In genomic region chr16:86569843-86570447, GRCh38 we compare ENCODE assay signal across 18 cellular contexts. TPM values are rescaled to one million over a fixed set of nuclear protein-coding genes. Genes with fewer than 3 reads are reported as not detected.
DNase-seq lines count a peak whose midpoint lies in the region; ATAC-seq and TF ChIP-seq lines count a peak whose summit lies in the region.
"Had no signal": no experiment of that assay in that cellular context is flagged by ENCODE, and none has a peak within 500 bp of the region (broad histone marks: within the 10 kb centered on the region; RNA-seq: fewer than 3 reads in every experiment).

No MANE protein-coding gene starts in this region.

- peak overlapping the region; percentile 69 for H3K4me3 ChIP-seq in left ventricle myocardium inferior
- peak overlapping the region; percentile 37 for H3K4me3 ChIP-seq in right cardiac atrium (ENCODE audit: low read length)
- peak overlapping the region; percentile 30 to 60 (median 46) for H3K4me3 ChIP-seq in tibial nerve
- no peak overlapping the region for H3K4me3 ChIP-seq in upper lobe of left lung
- H3K4me3 ChIP-seq: skin epidermis had no signal

- H3K27ac ChIP-seq in left ventricle myocardium inferior (replicated peaks): peak overlapping the region; percentile 88
- H3K27ac ChIP-seq in right cardiac atrium (ENCODE audit: low read length): no peak overlapping the region
- H3K27ac ChIP-seq in tibial nerve: peak overlapping the region; percentile 5 to 80 (median 54)
- no peak overlapping the region for H3K27ac ChIP-seq in upper lobe of left lung
- H3K27ac ChIP-seq: HL-60, skin epidermis had no signal

- H3K36me3 ChIP-seq in left ventricle myocardium inferior (no peaks in the 10 kb centered on the region), tibial nerve (no peaks in the 10 kb centered on the region), upper lobe of left lung (no peaks in the 10 kb centered on the region)

- no peak for TF ChIP-seq POLR2A in tibial nerve (IDR thresholded peaks at IDR 0.05)
- TF ChIP-seq POLR2A in upper lobe of left lung (IDR thresholded peaks at IDR 0.05): no peak

- TF ChIP-seq EP300 in tibial nerve (IDR thresholded peaks at IDR 0.05) (no peak), upper lobe of left lung (IDR thresholded peaks at IDR 0.05) (no peak)

- H3K27me3 Mint-ChIP-seq in MCF 10A (ENCODE audit: insufficient read depth, unreplicated experiment): no peaks in the 10 kb centered on the region

- H3K4me1 ChIP-seq in left ventricle myocardium inferior (peaks cover 37% of the 10 kb centered on the region), right cardiac atrium (ENCODE audit: control insufficient read depth, insufficient read depth, low read length) (no peaks in the 10 kb centered on the region), tibial nerve (peaks cover 0 to 47% (median 7%) of the 10 kb centered on the region in 4 donors), upper lobe of left lung (peaks cover 4 to 32% (median 13%) of the 10 kb centered on the region in 4 donors)

- POLR2A ChIA-PET in MCF 10A (lab: Yijun Ruan, JAX): interaction anchor here (1.8 to 7.2 kb wide), 2 partner anchors 95 to 492 kb away, joined by 7 to 42 read pairs; no protein-coding TSS in a partner anchor

- intact Hi-C loops in left ventricle myocardium inferior (cut with micrococcal nuclease) (no loop called here), cardiac septum (cut with DNase I) (loop anchor here (10.0 kb wide), 1 partner anchor 265 kb away; no protein-coding TSS in a partner anchor), MCF 10A (cut with micrococcal nuclease) (loop anchor here (5.0 to 10.0 kb wide), 4 partner anchors 252 to 1195 kb away; partner anchors contain the start of gene KLHDC4), right cardiac atrium (cut with DNase I) (loop anchor here (5.0 to 10.0 kb wide), 4 partner anchors 95 to 707 kb away; no protein-coding TSS in a partner anchor)

- H3K27me3 ChIP-seq in left ventricle myocardium inferior (ENCODE audit: low read depth): peaks cover 100% of the 10 kb centered on the region
- no peaks in the 10 kb centered on the region for H3K27me3 ChIP-seq in right cardiac atrium (ENCODE audit: control insufficient read depth, insufficient read depth)
- H3K27me3 ChIP-seq in tibial nerve: peaks cover 0 to 92% of the 10 kb centered on the region in 2 donors
- peaks cover 0 to 49% (median 26%) of the 10 kb centered on the region in 4 donors for H3K27me3 ChIP-seq in upper lobe of left lung

- no peak for DNase-seq in left ventricle myocardium inferior
- no peak for DNase-seq in cardiac septum (ENCODE audit: low spot score)
- no peak for DNase-seq in MCF 10A (ENCODE audit: unreplicated experiment)
- DNase-seq in right cardiac atrium: no peak
- DNase-seq in tibial nerve (ENCODE audit: low spot score in 2 of 2): no peak
- no peak for DNase-seq in upper lobe of left lung
- DNase-seq: activated naive CD8-positive, alpha-beta T cell treated with anti-CD3 and anti-CD28 coated beads, Interleukin-2, amount 50 U/mL, for 24 hours; activated T-cell treated with anti-CD3 and anti-CD28 coated beads, Interleukin-2, amount 50 U/mL, for 48 hours; H7; naive thymus-derived CD4-positive, alpha-beta T cell; NCI-H187 treated with DMSO at 0.1 percent for 48 hours; NCI-H526; T-helper 17 cell had no signal

- BruUV-seq in MCF 10A (replicated peaks; lab: Mats Ljungman, UMichigan): no TSS peak

- H3K36me3 Mint-ChIP-seq in MCF 10A (ENCODE audit: insufficient read depth, unreplicated experiment): peaks cover 53% of the 10 kb centered on the region
- H3K36me3 Mint-ChIP-seq: naive thymus-derived CD4-positive, alpha-beta T cell had no signal

- peaks cover 19% of the 10 kb centered on the region for H3K4me1 Mint-ChIP-seq in MCF 10A (ENCODE audit: insufficient read depth, unreplicated experiment)

- TF ChIP-seq CTCF in left ventricle myocardium inferior (IDR thresholded peaks at IDR 0.05; ENCODE audit: borderline replicate concordance) (no peak), MCF 10A (IDR thresholded peaks at IDR 0.05; ENCODE audit: unreplicated experiment) (no peak), tibial nerve (IDR thresholded peaks at IDR 0.05) (no peak), upper lobe of left lung (IDR thresholded peaks at IDR 0.05) (no peak)

- H3K4me3 Mint-ChIP-seq in MCF 10A (ENCODE audit: unreplicated experiment): peak overlapping the region; percentile 90
- H3K4me3 Mint-ChIP-seq: activated naive CD8-positive, alpha-beta T cell treated with anti-CD3 and anti-CD28 coated beads, Interleukin-2, amount 50 U/mL, for 24 hours; T-helper 17 cell had no signal

- H3K9me3 Mint-ChIP-seq in MCF 10A (ENCODE audit: unreplicated experiment): no peaks in the 10 kb centered on the region
- H3K9me3 Mint-ChIP-seq: activated naive CD8-positive, alpha-beta T cell treated with anti-CD3 and anti-CD28 coated beads, Interleukin-2, amount 50 U/mL, for 24 hours; naive thymus-derived CD4-positive, alpha-beta T cell had no signal

- CTCF ChIA-PET in MCF 10A (lab: Yijun Ruan, JAX): interaction anchor here (0.5 to 1.8 kb wide), 6 partner anchors 180 to 747 kb away, joined by 3 to 9 read pairs (median 3); partner anchors contain the start of gene C16orf95

- H3K9me3 ChIP-seq in left ventricle myocardium inferior (replicated peaks): no peaks in the 10 kb centered on the region
- no peaks in the 10 kb centered on the region for H3K9me3 ChIP-seq in right cardiac atrium (ENCODE audit: control insufficient read depth, low read length)
- H3K9me3 ChIP-seq in tibial nerve: no peaks in the 10 kb centered on the region
- H3K9me3 ChIP-seq in upper lobe of left lung: no peaks in the 10 kb centered on the region

- ATAC-seq in right cardiac atrium (no peak), upper lobe of left lung (ENCODE audit: low FRiP score in 2 of 2) (no peak), GM18519 (IDR thresholded peaks at IDR 0.05; ENCODE audit: low FRiP score, unreplicated experiment) (no peak), GM21619 (IDR thresholded peaks at IDR 0.05; ENCODE audit: unreplicated experiment) (no peak)
- ATAC-seq: activated naive CD8-positive, alpha-beta T cell treated with anti-CD3 and anti-CD28 coated beads, Interleukin-2, amount 50 U/mL, for 24 hours; naive thymus-derived CD4-positive, alpha-beta T cell; T-helper 17 cell had no signal

- peak overlapping the region; percentile 96 for H3K27ac Mint-ChIP-seq in MCF 10A (ENCODE audit: low read depth, unreplicated experiment)
- H3K27ac Mint-ChIP-seq: activated naive CD8-positive, alpha-beta T cell treated with anti-CD3 and anti-CD28 coated beads, Interleukin-2, amount 50 U/mL, for 24 hours had no signal

- WGBS in right cardiac atrium: 47% methylated on average over 12 of the region's 12 CpGs
- 43 to 44% methylated on average over 12 of the region's 12 CpGs for WGBS in tibial nerve, 2 donors
- WGBS in upper lobe of left lung, 2 donors: 50 to 53% methylated on average over 12 of the region's 12 CpGs

RNA-seq across cellular contexts. Expression of gene FOXC2, which starts 3.3 kb away (rescaled TPM):
- total RNA-seq in left ventricle myocardium inferior (1.5 TPM), cardiac septum (2.6 TPM), MCF 10A (2022) (16.8 and 22.5 TPM in 2 replicates), right cardiac atrium (1 to 10 TPM; 2.3 to 3.7 (median 2.8) TPM), tibial nerve (10 to 100 TPM in 3 of 4 donors, 1 to 10 TPM in 1; 9.3 to 18.2 (median 14.1) TPM), upper lobe of left lung (1 to 10 TPM in 1 of 6 donors, under 1 TPM in 3, not detected in 2; 0.39 to 1.9 (median 0.56) TPM)
- polyA plus RNA-seq in right cardiac atrium: 1.1 TPM
- total RNA-seq: naive thymus-derived CD4-positive, alpha-beta T cell; T-helper 17 cell had no signal
- polyA plus RNA-seq: naive thymus-derived CD4-positive, alpha-beta T cell had no signal

RNA-seq across cellular contexts. Expression of gene FOXL1, which starts 8.4 kb away (rescaled TPM):
- total RNA-seq in left ventricle myocardium inferior: 0.38 TPM
- total RNA-seq in cardiac septum: 1.2 TPM
- total RNA-seq in MCF 10A (2022): 4.7 and 4.9 TPM in 2 replicates
- 1 to 10 TPM; 1.3 to 1.8 (median 1.6) TPM for total RNA-seq in right cardiac atrium
- 0.75 TPM for polyA plus RNA-seq in right cardiac atrium
- 10 to 100 TPM in 1 of 4 donors, 1 to 10 TPM in 3; 6.9 to 10.5 (median 8.1) TPM for total RNA-seq in tibial nerve
- 1 to 10 TPM in 2 of 6 donors, under 1 TPM in 3, not detected in 1; 0.22 to 2.2 (median 0.49) TPM for total RNA-seq in upper lobe of left lung
- total RNA-seq: naive thymus-derived CD4-positive, alpha-beta T cell had no signal
- polyA plus RNA-seq: naive thymus-derived CD4-positive, alpha-beta T cell had no signal

RNA-seq across cellular contexts. Expression of gene MTHFSD, which starts 14.9 kb away (rescaled TPM):
- total RNA-seq in left ventricle myocardium inferior (10.2 TPM), cardiac septum (12.2 TPM), MCF 10A (2022) (30.7 and 39.1 TPM in 2 replicates), right cardiac atrium (10 to 100 TPM in 3 of 4 donors, 1 to 10 TPM in 1; 9.0 to 14.7 (median 12.5) TPM), tibial nerve (10 to 100 TPM; 22.7 to 40.8 (median 25.4) TPM), upper lobe of left lung (10 to 100 TPM; 13.8 to 39.8 (median 22.0) TPM)
- 8.8 TPM for polyA plus RNA-seq in right cardiac atrium

RNA-seq across cellular contexts. Expression of gene FOXF1, which starts 59.6 kb away (rescaled TPM):
- total RNA-seq in left ventricle myocardium inferior (0.33 TPM), cardiac septum (0.16 TPM), MCF 10A (2022) (not detected in 2 replicates), right cardiac atrium (under 1 TPM; 0.14 to 0.71 (median 0.28) TPM), tibial nerve (under 1 TPM in 1 of 4 donors, not detected in 3; 0.21 TPM), upper lobe of left lung (10 to 100 TPM in 5 of 6 donors, 1 to 10 TPM in 1; 6.3 to 73.6 (median 24.5) TPM)
- 0.84 TPM for polyA plus RNA-seq in right cardiac atrium
- total RNA-seq: A673; H7; naive thymus-derived CD4-positive, alpha-beta T cell; T-helper 17 cell had no signal
- polyA plus RNA-seq: naive thymus-derived CD4-positive, alpha-beta T cell had no signal

Comparison
In these comparisons a context has a peak if more than half of its experiments do, and no peak if none do; other contexts are left out.
1. H3K27ac ChIP-seq: peak in left ventricle myocardium inferior (single experiment) and tibial nerve (4 of 4); none in right cardiac atrium (single experiment) and upper lobe of left lung (0 of 4).
2. H3K4me3 ChIP-seq: peak in left ventricle myocardium inferior (single experiment), right cardiac atrium (single experiment) and tibial nerve (4 of 4); none in upper lobe of left lung (0 of 4).